8 cellular contexts compared by ENCODE assay signal in the genomic region with DNA sequence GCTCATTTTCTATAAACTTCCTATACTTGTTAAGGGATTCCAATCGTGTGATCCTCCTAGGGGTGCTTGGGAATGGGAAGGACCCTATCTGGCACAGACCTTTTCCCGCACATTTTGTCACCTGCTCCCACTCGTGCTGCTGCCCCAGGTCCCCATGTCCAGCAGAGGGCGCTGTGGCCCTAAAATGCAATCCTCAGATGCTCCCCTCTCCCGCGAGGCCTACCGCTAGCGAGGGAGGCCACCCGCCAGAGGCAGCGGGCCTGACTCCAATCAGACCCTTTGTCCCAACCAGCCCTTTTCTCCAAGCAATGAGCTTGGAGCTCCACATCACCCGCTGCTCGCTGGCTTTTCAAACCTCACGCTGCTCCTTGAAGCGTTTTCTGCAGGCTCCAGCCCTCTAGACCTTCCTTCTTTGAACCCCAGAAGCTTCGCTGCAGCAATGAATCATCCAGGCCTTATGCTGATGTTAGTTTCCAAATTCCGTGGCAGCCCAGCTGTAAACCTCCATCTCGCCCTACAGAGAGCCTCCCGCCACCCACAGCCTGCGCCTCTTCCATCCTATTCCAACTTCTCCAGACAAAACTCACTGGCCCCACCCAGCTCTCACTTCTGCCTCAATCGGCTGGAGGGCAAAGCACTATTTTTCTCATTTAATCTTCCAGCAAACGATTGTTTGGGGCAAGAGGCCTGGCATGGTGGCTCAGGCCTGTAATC. TPM values are rescaled to one million over a fixed set of nuclear protein-coding genes. Genes with fewer than 3 reads are reported as not detected.
DNase-seq lines count a peak whose midpoint lies in the region; ATAC-seq and TF ChIP-seq lines count a peak whose summit lies in the region.

No MANE protein-coding gene starts in this region.

- peak overlapping the region; percentile 93 for H2AFZ ChIP-seq in parathyroid adenoma

- no peak for TF ChIP-seq POLR2A in transverse colon (IDR thresholded peaks at IDR 0.05)

- H3K27ac ChIP-seq in parathyroid adenoma (no peak overlapping the region), transverse colon (peak overlapping the region; percentile 37 to 67 (median 53))

- H3K9ac ChIP-seq in parathyroid adenoma, result no peak overlapping the region

- H3K27me3 ChIP-seq in parathyroid adenoma (ENCODE audit: control insufficient read depth, insufficient read depth, low read length) (no peaks in the 10 kb centered on the region), transverse colon (no peaks in the 10 kb centered on the region)

- DNase-seq in GM12865 (ENCODE audit: low read depth) (peak; percentile 87), NCI-H1105 treated with DMSO at 0.1 percent for 48 hours (lab: John Stamatoyannopoulos, UW) (peak; percentile 75), SKM-1 treated with dmso at 0.1 percent for 144 hours (lab: John Stamatoyannopoulos, UW; ENCODE audit: unreplicated experiment) (peak; percentile 82), head of caudate nucleus (peak; percentile 57 to 92 (median 82)), transverse colon (peak; percentile 89)
- DNase-seq in activated naive CD4-positive, alpha-beta T cell treated with anti-CD3 and anti-CD28 coated beads, Interleukin-2, amount 50 U/mL, for 16 hours, result peak; percentile 87

- H3K4me3 ChIP-seq in GM12865 (ENCODE audit: low read depth, low read length) (no peak overlapping the region), parathyroid adenoma (ENCODE audit: low read depth, low read length) (no peak overlapping the region), transverse colon (peak overlapping the region in 1 of 4 donors; percentile 28)

- intact Hi-C loops in head of caudate nucleus (cut with DNase I), result loop anchor here (10.0 kb wide), 1 partner anchor 101 kb away; no protein-coding TSS in a partner anchor
- intact Hi-C loops in transverse colon (cut with DNase I; ENCODE audit: low total_unique reads), result loop anchor here (5.0 kb wide), 1 partner anchor 104 kb away; no protein-coding TSS in a partner anchor

- no peak for ATAC-seq in GM21360 (IDR thresholded peaks at IDR 0.05; ENCODE audit: unreplicated experiment)

- TF ChIP-seq CTCF in GM12865 (IDR thresholded peaks at IDR 0.05; ENCODE audit: insufficient read depth, low read depth, low read length, missing control alignments), result peak; percentile 92
- peak; percentile 98 for TF ChIP-seq CTCF in parathyroid adenoma (IDR thresholded peaks at IDR 0.05)
- peak; percentile 90 to 97 (median 96) for TF ChIP-seq CTCF in transverse colon (IDR thresholded peaks at IDR 0.05)

- H3K36me3 ChIP-seq in parathyroid adenoma (ENCODE audit: control insufficient read depth, insufficient read depth, low read length) (no peaks in the 10 kb centered on the region), transverse colon (no peaks in the 10 kb centered on the region)

- H3K9me3 ChIP-seq in parathyroid adenoma (ENCODE audit: control insufficient read depth, low read length) (no peaks in the 10 kb centered on the region), transverse colon (no peaks in the 10 kb centered on the region)

- H3K4me2 ChIP-seq in parathyroid adenoma (ENCODE audit: low read length), result no peak overlapping the region

- no peaks in the 10 kb centered on the region for H3K4me1 ChIP-seq in parathyroid adenoma
- H3K4me1 ChIP-seq in transverse colon, result peaks cover 0 to 7% (median 6%) of the 10 kb centered on the region in 4 donors

- no peaks in the 10 kb centered on the region for H3K79me2 ChIP-seq in parathyroid adenoma

- TF ChIP-seq EP300 in transverse colon (IDR thresholded peaks at IDR 0.05; ENCODE audit: low read depth), result no peak

- in situ Hi-C loops in transverse colon (cut with MboI; ENCODE audit: low pct_ligation_motif_present in 1 of 4, low pct_unique_long_range_greater_than_20kb in 1 of 4, low sequenced_read_pairs in 3 of 4), result loop anchor here (10.0 to 25.0 kb wide), 2 partner anchors 104 to 111 kb away; no protein-coding TSS in a partner anchor

- 20 to 24% methylated on average over 2 to 21 of the region's 21 CpGs for WGBS in transverse colon (ENCODE audit: low coverage in 1 of 2), 2 donors

RNA-seq across cellular contexts. Expression of a gene that starts 23.6 kb away (rescaled TPM):
- total RNA-seq in transverse colon, result 1 to 10 TPM in 1 of 4 donors, under 1 TPM in 1, not detected in 2; 0.41 to 1.3 TPM

RNA-seq across cellular contexts. Expression of a gene that starts 30.5 kb away (rescaled TPM):
- 10 to 100 TPM; 14.5 to 53.1 (median 31.2) TPM for total RNA-seq in transverse colon
